Comparison of ENCODE assay signal across 18 cellular contexts in genomic region chr1:92324784-92325183, GRCh38. TPM values are rescaled to one million over a fixed set of nuclear protein-coding genes. Genes with fewer than 3 reads are reported as not detected.
DNase-seq lines count a peak whose midpoint lies in the region; ATAC-seq and TF ChIP-seq lines count a peak whose summit lies in the region.
"Had no signal": no experiment of that assay in that cellular context is flagged by ENCODE, and none has a peak within 500 bp of the region (broad histone marks: within the 10 kb centered on the region; RNA-seq: fewer than 3 reads in every experiment).

No MANE protein-coding gene starts in this region.

- peak overlapping the region; percentile 72 for H3K4me3 Mint-ChIP-seq in activated CD8-positive, alpha-beta memory T cell treated with anti-CD3 and anti-CD28 coated beads, Interleukin-2, amount 10 ng/mL, durations not matched to agents 7 days and 5 days
- peak overlapping the region in 4 of 7 donors; percentile 13 to 84 (median 55) for H3K4me3 Mint-ChIP-seq in CD8-positive, alpha-beta memory T cell
- H3K4me3 Mint-ChIP-seq in activated T-helper 1 cell treated with anti-CD3 and anti-CD28 coated beads, Interleukin-12 subunit alpha, Interleukin-12 subunit beta, Interleukin-2, Interleukin-4 antibody, amounts not matched to agents 30 ng/mL and 10 ng/mL and 1 ng/mL, durations not matched to agents 14 hours and 24 hours and 36 hours = peak overlapping the region; percentile 34
- no peak overlapping the region for H3K4me3 Mint-ChIP-seq in natural killer cell

- CTCF ChIA-PET in activated CD8-positive, alpha-beta memory T cell treated with anti-CD3 and anti-CD28 coated beads, Interleukin-2, amount 10 ng/mL, durations not matched to agents 7 days and 5 days (lab: Charles Lee) = interaction anchor here (1.2 to 20.4 kb wide), 4 partner anchors 11 to 160 kb away, joined by 3 to 296 read pairs (median 6); partner anchors contain the start of gene GFI1
- CTCF ChIA-PET in CD8-positive, alpha-beta memory T cell (lab: Charles Lee) = interaction anchor here (1.0 kb wide), 1 partner anchor 17 kb away, joined by 3 read pairs; no protein-coding TSS in a partner anchor

- POLR2A ChIA-PET in CD8-positive, alpha-beta memory T cell (lab: Charles Lee) = no interaction called here

- H3K27ac ChIP-seq in CD8-positive, alpha-beta memory T cell (ENCODE audit: low read depth, low read length) = no peak overlapping the region
- no peak overlapping the region for H3K27ac ChIP-seq in left lung
- H3K27ac ChIP-seq: BLaER1 had no signal

- no peak for DNase-seq in activated CD8-positive, alpha-beta memory T cell treated with anti-CD3 and anti-CD28 coated beads, Interleukin-2, amount 10 ng/mL, durations not matched to agents 7 days and 5 days
- DNase-seq in activated CD8-positive, alpha-beta memory T cell treated with anti-CD3 and anti-CD28 coated beads, Interleukin-2, amount 50 U/mL, for 4 hours = no peak
- DNase-seq in CD8-positive, alpha-beta memory T cell = no peak
- no peak for DNase-seq in activated T-helper 1 cell treated with anti-CD3 and anti-CD28 coated beads, Interleukin-12 subunit alpha, Interleukin-12 subunit beta, Interleukin-2, Interleukin-4 antibody, amounts not matched to agents 30 ng/mL and 10 ng/mL and 1 ng/mL, durations not matched to agents 14 hours and 24 hours and 36 hours (ENCODE audit: low spot score)
- DNase-seq in natural killer cell (no peak), SHP77 treated with DMSO at 0.1 percent for 48 hours (lab: John Stamatoyannopoulos, UW) (no peak), left lung (no peak)
- DNase-seq: Caco-2, H7, NCI-H1092, NCI-H187 treated with DMSO at 0.1 percent for 48 hours, NCI-H446 treated with DMSO at 0.1 percent for 48 hours, NCI-H82, Right ventricle myocardium superior had no signal

- no peak overlapping the region for H3K4me3 ChIP-seq in CD8-positive, alpha-beta memory T cell (ENCODE audit: low read length)
- no peak overlapping the region for H3K4me3 ChIP-seq in left lung
- H3K4me3 ChIP-seq: BLaER1, K562 had no signal

- ATAC-seq in activated CD8-positive, alpha-beta memory T cell treated with anti-CD3 and anti-CD28 coated beads, Interleukin-2, amount 10 ng/mL, durations not matched to agents 7 days and 5 days = no peak
- no peak for ATAC-seq in natural killer cell
- ATAC-seq in left lung = no peak
- ATAC-seq in GM19324 (IDR thresholded peaks at IDR 0.05; ENCODE audit: low FRiP score, unreplicated experiment) = no peak
- ATAC-seq: K562, Panc1 had no signal

- peaks cover 72% of the 10 kb centered on the region for H3K36me3 Mint-ChIP-seq in activated CD8-positive, alpha-beta memory T cell treated with anti-CD3 and anti-CD28 coated beads, Interleukin-2, amount 10 ng/mL, durations not matched to agents 7 days and 5 days
- peaks cover 36 to 65% (median 56%) of the 10 kb centered on the region in 3 donors for H3K36me3 Mint-ChIP-seq in CD8-positive, alpha-beta memory T cell
- peaks cover 59% of the 10 kb centered on the region for H3K36me3 Mint-ChIP-seq in activated T-helper 1 cell treated with anti-CD3 and anti-CD28 coated beads, Interleukin-12 subunit alpha, Interleukin-12 subunit beta, Interleukin-2, Interleukin-4 antibody, amounts not matched to agents 30 ng/mL and 10 ng/mL and 1 ng/mL, durations not matched to agents 14 hours and 24 hours and 36 hours (ENCODE audit: low read depth)
- H3K36me3 Mint-ChIP-seq in natural killer cell = peaks cover 40% of the 10 kb centered on the region

- TF ChIP-seq CTCF in natural killer cell (IDR thresholded peaks at IDR 0.05) (no peak), left lung (IDR thresholded peaks at IDR 0.05) (no peak)

- H3K27me3 Mint-ChIP-seq in activated CD8-positive, alpha-beta memory T cell treated with anti-CD3 and anti-CD28 coated beads, Interleukin-2, amount 10 ng/mL, durations not matched to agents 7 days and 5 days = no peaks in the 10 kb centered on the region
- H3K27me3 Mint-ChIP-seq in CD8-positive, alpha-beta memory T cell = no peaks in the 10 kb centered on the region
- H3K27me3 Mint-ChIP-seq in activated T-helper 1 cell treated with anti-CD3 and anti-CD28 coated beads, Interleukin-12 subunit alpha, Interleukin-12 subunit beta, Interleukin-2, Interleukin-4 antibody, amounts not matched to agents 30 ng/mL and 10 ng/mL and 1 ng/mL, durations not matched to agents 14 hours and 24 hours and 36 hours (ENCODE audit: insufficient read depth) = no peaks in the 10 kb centered on the region
- H3K27me3 Mint-ChIP-seq in natural killer cell (ENCODE audit: low read depth in 2 of 2) = no peaks in the 10 kb centered on the region

- H3K9me3 Mint-ChIP-seq in activated CD8-positive, alpha-beta memory T cell treated with anti-CD3 and anti-CD28 coated beads, Interleukin-2, amount 10 ng/mL, durations not matched to agents 7 days and 5 days (ENCODE audit: low read depth) = peaks cover 8% of the 10 kb centered on the region
- H3K9me3 Mint-ChIP-seq in CD8-positive, alpha-beta memory T cell = peaks cover 12 to 26% (median 18%) of the 10 kb centered on the region in 5 donors
- peaks cover 32% of the 10 kb centered on the region for H3K9me3 Mint-ChIP-seq in activated T-helper 1 cell treated with anti-CD3 and anti-CD28 coated beads, Interleukin-12 subunit alpha, Interleukin-12 subunit beta, Interleukin-2, Interleukin-4 antibody, amounts not matched to agents 30 ng/mL and 10 ng/mL and 1 ng/mL, durations not matched to agents 14 hours and 24 hours and 36 hours
- H3K9me3 Mint-ChIP-seq in natural killer cell = peaks cover 5 to 8% of the 10 kb centered on the region in 2 donors

- peaks cover 3% of the 10 kb centered on the region for H3K36me3 ChIP-seq in CD8-positive, alpha-beta memory T cell (ENCODE audit: insufficient read depth, low read length)
- H3K36me3 ChIP-seq in left lung = peaks cover 0 to 84% of the 10 kb centered on the region in 2 donors

- peaks cover 32% of the 10 kb centered on the region for H3K4me1 Mint-ChIP-seq in activated CD8-positive, alpha-beta memory T cell treated with anti-CD3 and anti-CD28 coated beads, Interleukin-2, amount 10 ng/mL, durations not matched to agents 7 days and 5 days
- peaks cover 13 to 22% (median 21%) of the 10 kb centered on the region in 3 donors for H3K4me1 Mint-ChIP-seq in CD8-positive, alpha-beta memory T cell
- H3K4me1 Mint-ChIP-seq in activated T-helper 1 cell treated with anti-CD3 and anti-CD28 coated beads, Interleukin-12 subunit alpha, Interleukin-12 subunit beta, Interleukin-2, Interleukin-4 antibody, amounts not matched to agents 30 ng/mL and 10 ng/mL and 1 ng/mL, durations not matched to agents 14 hours and 24 hours and 36 hours (ENCODE audit: low read depth) = peaks cover 39% of the 10 kb centered on the region
- peaks cover 0 to 6% of the 10 kb centered on the region in 2 donors for H3K4me1 Mint-ChIP-seq in natural killer cell

- H3K27ac Mint-ChIP-seq in activated CD8-positive, alpha-beta memory T cell treated with anti-CD3 and anti-CD28 coated beads, Interleukin-2, amount 10 ng/mL, durations not matched to agents 7 days and 5 days = peak overlapping the region; percentile 95
- H3K27ac Mint-ChIP-seq in CD8-positive, alpha-beta memory T cell = peak overlapping the region; percentile 15 to 97 (median 92)
- H3K27ac Mint-ChIP-seq in activated T-helper 1 cell treated with anti-CD3 and anti-CD28 coated beads, Interleukin-12 subunit alpha, Interleukin-12 subunit beta, Interleukin-2, Interleukin-4 antibody, amounts not matched to agents 30 ng/mL and 10 ng/mL and 1 ng/mL, durations not matched to agents 14 hours and 24 hours and 36 hours = no peak overlapping the region
- H3K27ac Mint-ChIP-seq in natural killer cell = peak overlapping the region; percentile 15 to 18

- H3K9me3 ChIP-seq in CD8-positive, alpha-beta memory T cell (ENCODE audit: low read length) = no peaks in the 10 kb centered on the region
- H3K9me3 ChIP-seq in left lung = peaks cover 6 to 34% of the 10 kb centered on the region in 2 donors

- intact Hi-C loops in activated T-helper 1 cell treated with anti-CD3 and anti-CD28 coated beads, Interleukin-12 subunit alpha, Interleukin-12 subunit beta, Interleukin-2, Interleukin-4 antibody, amounts not matched to agents 30 ng/mL and 10 ng/mL and 1 ng/mL, durations not matched to agents 14 hours and 24 hours and 36 hours (cut with micrococcal nuclease) = loop anchor here (1.0 kb wide), 1 partner anchor 8 kb away; no protein-coding TSS in a partner anchor
- intact Hi-C loops in natural killer cell (cut with micrococcal nuclease) = no loop called here
- intact Hi-C loops in left lung (cut with DNase I) = no loop called here

- no peaks in the 10 kb centered on the region for H3K27me3 ChIP-seq in CD8-positive, alpha-beta memory T cell (ENCODE audit: insufficient read depth, low read length, poor library complexity, severe bottlenecking)
- no peaks in the 10 kb centered on the region for H3K27me3 ChIP-seq in left lung
- H3K27me3 ChIP-seq: BLaER1 had no signal

- H3K4me1 ChIP-seq in CD8-positive, alpha-beta memory T cell (ENCODE audit: insufficient read depth, low read length) = peaks cover 6% of the 10 kb centered on the region
- no peaks in the 10 kb centered on the region for H3K4me1 ChIP-seq in left lung
- H3K4me1 ChIP-seq: BLaER1, Caco-2 had no signal

RNA-seq across cellular contexts. Expression of gene RPAP2, which starts 25.9 kb away (rescaled TPM):
- 10 to 100 TPM; 37.1 to 41.4 TPM for total RNA-seq in activated CD8-positive, alpha-beta memory T cell treated with anti-CD3 and anti-CD28 coated beads, Interleukin-2, amount 10 ng/mL, durations not matched to agents 7 days and 5 days
- total RNA-seq in CD8-positive, alpha-beta memory T cell = 10 to 100 TPM; 38.6 to 40.7 TPM
- polyA plus RNA-seq in CD8-positive, alpha-beta memory T cell = 30.8 TPM
- total RNA-seq in activated T-helper 1 cell treated with anti-CD3 and anti-CD28 coated beads, Interleukin-12 subunit alpha, Interleukin-12 subunit beta, Interleukin-2, Interleukin-4 antibody, amounts not matched to agents 30 ng/mL and 10 ng/mL and 1 ng/mL, durations not matched to agents 14 hours and 24 hours and 36 hours = 42.0 and 44.8 TPM in 2 replicates
- 10 to 100 TPM; 39.4 to 45.7 (median 39.8) TPM for total RNA-seq in natural killer cell
- 10 to 100 TPM; 19.3 to 22.7 TPM for total RNA-seq in left lung

RNA-seq across cellular contexts. Expression of gene GLMN, which starts 26.0 kb away (rescaled TPM):
- total RNA-seq in activated CD8-positive, alpha-beta memory T cell treated with anti-CD3 and anti-CD28 coated beads, Interleukin-2, amount 10 ng/mL, durations not matched to agents 7 days and 5 days = 10 to 100 TPM; 25.7 to 26.0 TPM
- 10 to 100 TPM; 20.1 TPM for total RNA-seq in CD8-positive, alpha-beta memory T cell
- polyA plus RNA-seq in CD8-positive, alpha-beta memory T cell = 11.1 TPM
- total RNA-seq in activated T-helper 1 cell treated with anti-CD3 and anti-CD28 coated beads, Interleukin-12 subunit alpha, Interleukin-12 subunit beta, Interleukin-2, Interleukin-4 antibody, amounts not matched to agents 30 ng/mL and 10 ng/mL and 1 ng/mL, durations not matched to agents 14 hours and 24 hours and 36 hours = 29.2 and 29.7 TPM in 2 replicates
- total RNA-seq in natural killer cell (10 to 100 TPM; 19.8 to 25.9 (median 19.9) TPM), left lung (1 to 10 TPM; 5.9 to 8.3 TPM)
